ENCODE assay signal across 1 cellular context in the genomic region with DNA sequence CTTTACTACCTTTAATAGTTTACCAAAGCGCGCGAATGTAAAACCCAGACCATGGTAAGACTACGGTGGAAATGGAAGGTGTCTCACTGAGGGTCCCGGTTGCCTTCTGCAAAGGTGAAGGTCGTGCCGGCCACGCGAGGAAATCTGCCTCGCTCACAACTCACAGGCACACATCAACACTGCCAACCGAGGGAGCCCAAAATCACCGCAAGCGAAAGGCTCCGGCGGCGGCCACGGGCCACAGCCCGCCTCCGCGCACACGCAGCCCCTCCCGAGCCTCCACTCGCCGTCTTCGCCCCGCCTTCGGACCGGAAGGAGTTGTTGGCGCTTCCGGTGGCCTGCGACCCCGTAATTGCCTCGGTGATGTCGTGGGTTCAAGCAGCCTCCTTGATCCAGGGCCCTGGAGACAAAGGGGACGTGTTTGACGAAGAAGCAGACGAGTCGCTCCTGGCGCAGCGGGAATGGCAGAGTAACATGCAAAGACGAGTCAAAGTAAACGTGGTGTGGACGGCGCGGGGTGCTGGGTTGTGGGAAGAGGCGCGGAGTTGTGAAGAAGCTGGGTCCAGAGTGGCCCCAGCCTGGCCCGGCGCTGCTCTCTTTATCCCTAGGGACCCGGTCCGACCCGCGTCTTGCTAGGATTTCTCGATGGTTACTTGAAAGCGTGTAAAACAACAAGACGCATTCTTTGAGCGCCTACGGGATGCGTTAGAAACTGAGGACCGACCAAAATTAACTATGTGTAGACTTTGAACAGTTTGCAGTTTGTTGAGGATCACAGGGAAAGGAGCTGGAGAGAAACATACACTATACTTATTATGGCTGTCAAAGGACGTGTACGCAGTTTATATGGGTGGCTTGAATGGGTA.
A peak's percentile ranks its signal among the peaks of the same experiment; 100 is the strongest.
TF ChIP-seq lines count a peak whose summit lies in the region.

A gene with protein sequence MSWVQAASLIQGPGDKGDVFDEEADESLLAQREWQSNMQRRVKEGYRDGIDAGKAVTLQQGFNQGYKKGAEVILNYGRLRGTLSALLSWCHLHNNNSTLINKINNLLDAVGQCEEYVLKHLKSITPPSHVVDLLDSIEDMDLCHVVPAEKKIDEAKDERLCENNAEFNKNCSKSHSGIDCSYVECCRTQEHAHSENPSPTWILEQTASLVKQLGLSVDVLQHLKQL (plus strand): TSS at position 349 of the 866 bp plus-strand sequence. CDS start 15 bp downstream, at position 364.

TF ChIP-seq in HepG2, 621 proteins besides CTCF, POLR2A, EP300 and RAD21 (continued from another document and continues in another):
- TF ChIP-seq ZNF549 (CRISPR knock-in tag; IDR thresholded peaks at IDR 0.05) (no peak), ZNF768 (CRISPR knock-in tag; IDR thresholded peaks at IDR 0.05) (peak; percentile 70), ZNF577 (CRISPR knock-in tag; IDR thresholded peaks at IDR 0.05; ENCODE audit: borderline replicate concordance, low read depth) (no peak), GATAD2A (CRISPR knock-in tag; IDR thresholded peaks at IDR 0.05) (peak; percentile 67), ZNF317 (CRISPR knock-in tag; IDR thresholded peaks at IDR 0.05) (peak; percentile 41), ZFP41 (CRISPR knock-in tag; IDR thresholded peaks at IDR 0.05; ENCODE audit: borderline replicate concordance) (peak; percentile 80; the same call in 1 of the 2 replicates), ZNF224 (CRISPR knock-in tag; IDR thresholded peaks at IDR 0.05) (0 out of 2 replicates have a peak, but pooled peaks have one; percentile 71), MIER3 (CRISPR knock-in tag; IDR thresholded peaks at IDR 0.05; ENCODE audit: borderline replicate concordance) (peak; percentile 79; the same call in 1 of the 2 replicates), PPARG (CRISPR knock-in tag; conservative IDR thresholded peaks at IDR 0.05) (0 out of 2 replicates have a peak, but pooled peaks have one; percentile 47), BHLHE40 (IDR thresholded peaks at IDR 0.05; ENCODE audit: low read length) (no peak), ZNF83 (CRISPR knock-in tag; IDR thresholded peaks at IDR 0.05; ENCODE audit: borderline replicate concordance) (0 out of 2 replicates have a peak, but pooled peaks have one; percentile 83), KAT8 (CRISPR knock-in tag; IDR thresholded peaks at IDR 0.05) (peak; percentile 93), SMYD3 (CRISPR knock-in tag; IDR thresholded peaks at IDR 0.05) (no peak), ZNF160 (CRISPR knock-in tag; IDR thresholded peaks at IDR 0.05) (peak; percentile 90), FLYWCH1 (CRISPR knock-in tag; IDR thresholded peaks at IDR 0.05) (no peak), SATB2 (CRISPR knock-in tag; IDR thresholded peaks at IDR 0.05) (peak; percentile 90), GTF3A (CRISPR knock-in tag; conservative IDR thresholded peaks at IDR 0.05) (no peak), PAWR (CRISPR knock-in tag; IDR thresholded peaks at IDR 0.05; ENCODE audit: borderline replicate concordance) (peak; percentile 81; the same call in 1 of the 2 replicates), KMT2A (CRISPR knock-in tag; IDR thresholded peaks at IDR 0.05) (peak; percentile 96), TCF7L2 (IDR thresholded peaks at IDR 0.05; ENCODE audit: low read depth, low read length) (no peak), NRL (CRISPR knock-in tag; IDR thresholded peaks at IDR 0.05; ENCODE audit: borderline replicate concordance) (peak; percentile 94; the same call in 1 of the 2 replicates), ZNF776 (CRISPR knock-in tag; IDR thresholded peaks at IDR 0.05) (no peak), TEAD3 (CRISPR knock-in tag; optimal IDR thresholded peaks at IDR 0.05; ENCODE audit: borderline replicate concordance) (peak; percentile 54), ZNF605 (CRISPR knock-in tag; IDR thresholded peaks at IDR 0.05) (peak; percentile 89), ATF7-NPFF (CRISPR knock-in tag; IDR thresholded peaks at IDR 0.05; ENCODE audit: low read depth) (peak; percentile 90), SMAD1 (CRISPR knock-in tag; IDR thresholded peaks at IDR 0.05; ENCODE audit: borderline replicate concordance, low read depth) (peak; percentile 85; the same call in 1 of the 2 replicates), NFRKB (IDR thresholded peaks at IDR 0.05) (no peak), ZNF564 (CRISPR knock-in tag; IDR thresholded peaks at IDR 0.05) (peak; percentile 55; the same call in 1 of the 2 replicates), ESRRA (CRISPR knock-in tag; IDR thresholded peaks at IDR 0.05; ENCODE audit: low read depth) (peak; percentile 74; the same call in 1 of the 2 replicates), ZBTB38 (CRISPR knock-in tag; IDR thresholded peaks at IDR 0.05) (peak; percentile 76; the same call in 1 of the 2 replicates), TP53 (CRISPR knock-in tag; conservative IDR thresholded peaks at IDR 0.05) (0 out of 2 replicates have a peak, but pooled peaks have one; percentile 69), ZNF337 (CRISPR knock-in tag; IDR thresholded peaks at IDR 0.05; ENCODE audit: borderline replicate concordance, low read depth) (peak; percentile 48; the same call in 1 of the 2 replicates), MAF1 (CRISPR knock-in tag; IDR thresholded peaks at IDR 0.05; ENCODE audit: borderline replicate concordance) (peak; percentile 69; the same call in 1 of the 2 replicates)
- TF ChIP-seq, protein P1, sequence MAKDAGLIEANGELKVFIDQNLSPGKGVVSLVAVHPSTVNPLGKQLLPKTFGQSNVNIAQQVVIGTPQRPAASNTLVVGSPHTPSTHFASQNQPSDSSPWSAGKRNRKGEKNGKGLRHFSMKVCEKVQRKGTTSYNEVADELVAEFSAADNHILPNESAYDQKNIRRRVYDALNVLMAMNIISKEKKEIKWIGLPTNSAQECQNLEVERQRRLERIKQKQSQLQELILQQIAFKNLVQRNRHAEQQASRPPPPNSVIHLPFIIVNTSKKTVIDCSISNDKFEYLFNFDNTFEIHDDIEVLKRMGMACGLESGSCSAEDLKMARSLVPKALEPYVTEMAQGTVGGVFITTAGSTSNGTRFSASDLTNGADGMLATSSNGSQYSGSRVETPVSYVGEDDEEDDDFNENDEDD (CRISPR knock-in tag; IDR thresholded peaks at IDR 0.05; ENCODE audit: borderline replicate concordance) = peak; percentile 59; the same call in 1 of the 2 replicates
- TF ChIP-seq, protein P2, sequence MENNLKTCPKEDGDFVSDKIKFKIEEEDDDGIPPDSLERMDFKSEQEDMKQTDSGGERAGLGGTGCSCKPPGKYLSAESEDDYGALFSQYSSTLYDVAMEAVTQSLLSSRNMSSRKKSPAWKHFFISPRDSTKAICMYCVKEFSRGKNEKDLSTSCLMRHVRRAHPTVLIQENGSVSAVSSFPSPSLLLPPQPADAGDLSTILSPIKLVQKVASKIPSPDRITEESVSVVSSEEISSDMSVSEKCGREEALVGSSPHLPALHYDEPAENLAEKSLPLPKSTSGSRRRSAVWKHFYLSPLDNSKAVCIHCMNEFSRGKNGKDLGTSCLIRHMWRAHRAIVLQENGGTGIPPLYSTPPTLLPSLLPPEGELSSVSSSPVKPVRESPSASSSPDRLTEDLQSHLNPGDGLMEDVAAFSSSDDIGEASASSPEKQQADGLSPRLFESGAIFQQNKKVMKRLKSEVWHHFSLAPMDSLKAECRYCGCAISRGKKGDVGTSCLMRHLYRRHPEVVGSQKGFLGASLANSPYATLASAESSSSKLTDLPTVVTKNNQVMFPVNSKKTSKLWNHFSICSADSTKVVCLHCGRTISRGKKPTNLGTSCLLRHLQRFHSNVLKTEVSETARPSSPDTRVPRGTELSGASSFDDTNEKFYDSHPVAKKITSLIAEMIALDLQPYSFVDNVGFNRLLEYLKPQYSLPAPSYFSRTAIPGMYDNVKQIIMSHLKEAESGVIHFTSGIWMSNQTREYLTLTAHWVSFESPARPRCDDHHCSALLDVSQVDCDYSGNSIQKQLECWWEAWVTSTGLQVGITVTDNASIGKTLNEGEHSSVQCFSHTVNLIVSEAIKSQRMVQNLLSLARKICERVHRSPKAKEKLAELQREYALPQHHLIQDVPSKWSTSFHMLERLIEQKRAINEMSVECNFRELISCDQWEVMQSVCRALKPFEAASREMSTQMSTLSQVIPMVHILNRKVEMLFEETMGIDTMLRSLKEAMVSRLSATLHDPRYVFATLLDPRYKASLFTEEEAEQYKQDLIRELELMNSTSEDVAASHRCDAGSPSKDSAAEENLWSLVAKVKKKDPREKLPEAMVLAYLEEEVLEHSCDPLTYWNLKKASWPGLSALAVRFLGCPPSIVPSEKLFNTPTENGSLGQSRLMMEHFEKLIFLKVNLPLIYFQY (CRISPR knock-in tag; IDR thresholded peaks at IDR 0.05; ENCODE audit: borderline replicate concordance) = 0 out of 2 replicates have a peak, but pooled peaks have one; percentile 22
- TF ChIP-seq, protein P3, sequence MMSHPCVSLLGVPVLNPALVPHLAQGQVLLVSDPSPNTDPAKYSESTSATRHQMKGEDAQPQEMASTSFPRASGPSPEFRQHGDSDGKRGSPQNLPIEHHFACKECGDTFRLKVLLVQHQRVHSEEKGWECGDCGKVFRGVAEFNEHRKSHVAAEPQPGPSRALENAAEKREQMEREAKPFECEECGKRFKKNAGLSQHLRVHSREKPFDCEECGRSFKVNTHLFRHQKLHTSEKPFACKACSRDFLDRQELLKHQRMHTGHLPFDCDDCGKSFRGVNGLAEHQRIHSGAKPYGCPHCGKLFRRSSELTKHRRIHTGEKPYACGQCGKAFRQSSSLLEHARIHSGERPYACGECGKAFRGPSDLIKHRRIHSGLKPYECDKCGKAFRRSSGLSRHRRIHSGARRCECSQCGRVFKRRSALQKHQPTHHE (CRISPR knock-in tag; IDR thresholded peaks at IDR 0.05; ENCODE audit: borderline replicate concordance) = peak; percentile 75; the same call in 1 of the 2 replicates
- TF ChIP-seq, protein P4, sequence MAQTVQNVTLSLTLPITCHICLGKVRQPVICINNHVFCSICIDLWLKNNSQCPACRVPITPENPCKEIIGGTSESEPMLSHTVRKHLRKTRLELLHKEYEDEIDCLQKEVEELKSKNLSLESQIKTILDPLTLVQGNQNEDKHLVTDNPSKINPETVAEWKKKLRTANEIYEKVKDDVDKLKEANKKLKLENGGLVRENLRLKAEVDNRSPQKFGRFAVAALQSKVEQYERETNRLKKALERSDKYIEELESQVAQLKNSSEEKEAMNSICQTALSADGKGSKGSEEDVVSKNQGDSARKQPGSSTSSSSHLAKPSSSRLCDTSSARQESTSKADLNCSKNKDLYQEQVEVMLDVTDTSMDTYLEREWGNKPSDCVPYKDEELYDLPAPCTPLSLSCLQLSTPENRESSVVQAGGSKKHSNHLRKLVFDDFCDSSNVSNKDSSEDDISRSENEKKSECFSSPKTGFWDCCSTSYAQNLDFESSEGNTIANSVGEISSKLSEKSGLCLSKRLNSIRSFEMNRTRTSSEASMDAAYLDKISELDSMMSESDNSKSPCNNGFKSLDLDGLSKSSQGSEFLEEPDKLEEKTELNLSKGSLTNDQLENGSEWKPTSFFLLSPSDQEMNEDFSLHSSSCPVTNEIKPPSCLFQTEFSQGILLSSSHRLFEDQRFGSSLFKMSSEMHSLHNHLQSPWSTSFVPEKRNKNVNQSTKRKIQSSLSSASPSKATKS (CRISPR knock-in tag; IDR thresholded peaks at IDR 0.05) = 0 out of 2 replicates have a peak, but pooled peaks have one; percentile 83
- TF ChIP-seq, protein P5, sequence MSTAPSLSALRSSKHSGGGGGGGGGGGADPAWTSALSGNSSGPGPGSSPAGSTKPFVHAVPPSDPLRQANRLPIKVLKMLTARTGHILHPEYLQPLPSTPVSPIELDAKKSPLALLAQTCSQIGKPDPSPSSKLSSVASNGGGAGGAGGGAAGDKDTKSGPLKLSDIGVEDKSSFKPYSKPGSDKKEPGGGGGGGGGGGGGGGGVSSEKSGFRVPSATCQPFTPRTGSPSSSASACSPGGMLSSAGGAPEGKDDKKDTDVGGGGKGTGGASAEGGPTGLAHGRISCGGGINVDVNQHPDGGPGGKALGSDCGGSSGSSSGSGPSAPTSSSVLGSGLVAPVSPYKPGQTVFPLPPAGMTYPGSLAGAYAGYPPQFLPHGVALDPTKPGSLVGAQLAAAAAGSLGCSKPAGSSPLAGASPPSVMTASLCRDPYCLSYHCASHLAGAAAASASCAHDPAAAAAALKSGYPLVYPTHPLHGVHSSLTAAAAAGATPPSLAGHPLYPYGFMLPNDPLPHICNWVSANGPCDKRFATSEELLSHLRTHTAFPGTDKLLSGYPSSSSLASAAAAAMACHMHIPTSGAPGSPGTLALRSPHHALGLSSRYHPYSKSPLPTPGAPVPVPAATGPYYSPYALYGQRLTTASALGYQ (CRISPR knock-in tag; IDR thresholded peaks at IDR 0.05) = no peak; the same call in 1 of the 2 replicates
- TF ChIP-seq, protein P6, sequence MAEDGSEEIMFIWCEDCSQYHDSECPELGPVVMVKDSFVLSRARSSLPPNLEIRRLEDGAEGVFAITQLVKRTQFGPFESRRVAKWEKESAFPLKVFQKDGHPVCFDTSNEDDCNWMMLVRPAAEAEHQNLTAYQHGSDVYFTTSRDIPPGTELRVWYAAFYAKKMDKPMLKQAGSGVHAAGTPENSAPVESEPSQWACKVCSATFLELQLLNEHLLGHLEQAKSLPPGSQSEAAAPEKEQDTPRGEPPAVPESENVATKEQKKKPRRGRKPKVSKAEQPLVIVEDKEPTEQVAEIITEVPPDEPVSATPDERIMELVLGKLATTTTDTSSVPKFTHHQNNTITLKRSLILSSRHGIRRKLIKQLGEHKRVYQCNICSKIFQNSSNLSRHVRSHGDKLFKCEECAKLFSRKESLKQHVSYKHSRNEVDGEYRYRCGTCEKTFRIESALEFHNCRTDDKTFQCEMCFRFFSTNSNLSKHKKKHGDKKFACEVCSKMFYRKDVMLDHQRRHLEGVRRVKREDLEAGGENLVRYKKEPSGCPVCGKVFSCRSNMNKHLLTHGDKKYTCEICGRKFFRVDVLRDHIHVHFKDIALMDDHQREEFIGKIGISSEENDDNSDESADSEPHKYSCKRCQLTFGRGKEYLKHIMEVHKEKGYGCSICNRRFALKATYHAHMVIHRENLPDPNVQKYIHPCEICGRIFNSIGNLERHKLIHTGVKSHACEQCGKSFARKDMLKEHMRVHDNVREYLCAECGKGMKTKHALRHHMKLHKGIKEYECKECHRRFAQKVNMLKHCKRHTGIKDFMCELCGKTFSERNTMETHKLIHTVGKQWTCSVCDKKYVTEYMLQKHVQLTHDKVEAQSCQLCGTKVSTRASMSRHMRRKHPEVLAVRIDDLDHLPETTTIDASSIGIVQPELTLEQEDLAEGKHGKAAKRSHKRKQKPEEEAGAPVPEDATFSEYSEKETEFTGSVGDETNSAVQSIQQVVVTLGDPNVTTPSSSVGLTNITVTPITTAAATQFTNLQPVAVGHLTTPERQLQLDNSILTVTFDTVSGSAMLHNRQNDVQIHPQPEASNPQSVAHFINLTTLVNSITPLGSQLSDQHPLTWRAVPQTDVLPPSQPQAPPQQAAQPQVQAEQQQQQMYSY (CRISPR knock-in tag; IDR thresholded peaks at IDR 0.05) = no peak
- TF ChIP-seq, protein P7, sequence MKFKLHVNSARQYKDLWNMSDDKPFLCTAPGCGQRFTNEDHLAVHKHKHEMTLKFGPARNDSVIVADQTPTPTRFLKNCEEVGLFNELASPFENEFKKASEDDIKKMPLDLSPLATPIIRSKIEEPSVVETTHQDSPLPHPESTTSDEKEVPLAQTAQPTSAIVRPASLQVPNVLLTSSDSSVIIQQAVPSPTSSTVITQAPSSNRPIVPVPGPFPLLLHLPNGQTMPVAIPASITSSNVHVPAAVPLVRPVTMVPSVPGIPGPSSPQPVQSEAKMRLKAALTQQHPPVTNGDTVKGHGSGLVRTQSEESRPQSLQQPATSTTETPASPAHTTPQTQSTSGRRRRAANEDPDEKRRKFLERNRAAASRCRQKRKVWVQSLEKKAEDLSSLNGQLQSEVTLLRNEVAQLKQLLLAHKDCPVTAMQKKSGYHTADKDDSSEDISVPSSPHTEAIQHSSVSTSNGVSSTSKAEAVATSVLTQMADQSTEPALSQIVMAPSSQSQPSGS (CRISPR knock-in tag; IDR thresholded peaks at IDR 0.05) = peak; percentile 50; the same call in 1 of the 2 replicates
- TF ChIP-seq, protein P8, sequence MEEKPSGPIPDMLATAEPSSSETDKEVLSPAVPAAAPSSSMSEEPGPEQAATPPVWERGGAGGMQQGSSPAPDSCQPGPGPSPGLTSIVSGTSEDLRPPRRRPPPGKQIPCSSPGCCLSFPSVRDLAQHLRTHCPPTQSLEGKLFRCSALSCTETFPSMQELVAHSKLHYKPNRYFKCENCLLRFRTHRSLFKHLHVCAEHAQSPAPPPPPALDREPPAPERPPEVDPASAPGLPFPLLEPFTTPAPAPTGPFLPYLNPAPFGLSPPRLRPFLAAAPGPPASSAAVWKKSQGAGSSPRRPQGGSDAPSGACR (CRISPR knock-in tag; IDR thresholded peaks at IDR 0.05) = no peak
